In the genomic region with DNA sequence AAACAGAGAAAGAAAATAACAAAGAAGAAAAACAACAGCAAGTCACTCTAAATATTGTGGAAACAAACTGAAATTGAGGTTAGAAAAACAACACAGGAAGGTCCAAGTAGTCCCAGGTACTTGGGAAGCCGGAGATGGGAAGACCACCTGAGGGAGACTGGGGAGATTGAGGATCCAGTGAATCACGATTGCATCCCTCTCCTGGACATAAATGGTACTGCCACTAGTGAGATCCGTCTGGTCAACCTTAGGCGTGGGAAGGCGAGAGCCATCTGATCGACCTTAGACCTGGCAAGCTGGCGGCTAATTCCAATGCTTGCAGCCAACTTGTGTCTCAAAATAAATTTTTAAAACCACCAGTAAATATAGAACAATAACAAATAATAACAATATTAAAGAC, we compare ENCODE assay signal across 10 cellular contexts.
DNase-seq lines count a peak whose midpoint lies in the region; ATAC-seq and TF ChIP-seq lines count a peak whose summit lies in the region.
"Had no signal": no experiment of that assay in that cellular context is flagged by ENCODE, and none has a peak within 500 bp of the region (broad histone marks: within the 10 kb centered on the region; RNA-seq: fewer than 3 reads in every experiment).

No MANE protein-coding gene starts in this region.

- DNase-seq in activated CD4-positive, alpha-beta T cell treated with anti-CD3 and anti-CD28 coated beads, Interleukin-2, amount 10 ng/mL, durations not matched to agents 24 days and 14 days: peak; percentile 57
- no peak for DNase-seq in activated CD4-positive, alpha-beta T cell treated with anti-CD3 and anti-CD28 coated beads, Interleukin-2, amount 50 U/mL, for 1 hour
- DNase-seq in NAMALWA (ENCODE audit: low spot score) (peak; percentile 57), endodermal cell (peak; percentile 66), smooth muscle cell (lab: John Stamatoyannopoulos, UW; ENCODE audit: unreplicated experiment) (no peak), T-helper 9 cell (no peak), T-cell (no peak)
- DNase-seq: COR-L47 had no signal

- TF ChIP-seq CTCF in endodermal cell (conservative IDR thresholded peaks at IDR 0.05): peak; percentile 64
- peak; percentile 17 for TF ChIP-seq CTCF in smooth muscle cell (IDR thresholded peaks at IDR 0.05; ENCODE audit: borderline replicate concordance, insufficient read depth, poor library complexity, severe bottlenecking)

- no peaks in the 10 kb centered on the region for H3K27me3 Mint-ChIP-seq in activated CD4-positive, alpha-beta T cell treated with anti-CD3 and anti-CD28 coated beads, Interleukin-2, amount 10 ng/mL, durations not matched to agents 24 days and 14 days
- no peaks in the 10 kb centered on the region for H3K27me3 Mint-ChIP-seq in endodermal cell (ENCODE audit: insufficient read depth)
- no peaks in the 10 kb centered on the region for H3K27me3 Mint-ChIP-seq in T-cell

- H3K27me3 ChIP-seq in endodermal cell (ENCODE audit: control insufficient read depth, insufficient read depth, low read length, poor library complexity, severe bottlenecking): no peaks in the 10 kb centered on the region
- H3K27me3 ChIP-seq in smooth muscle cell (ENCODE audit: low read depth): no peaks in the 10 kb centered on the region

- H3K9ac ChIP-seq in endodermal cell (ENCODE audit: extremely low read depth, low read length, poor library complexity, severe bottlenecking): no peak overlapping the region
- H3K9ac ChIP-seq in smooth muscle cell (ENCODE audit: low read depth): no peak overlapping the region

- 40 to 60% methylated on average over 4 to 7 of the region's 7 CpGs for WGBS in endodermal cell (ENCODE audit: insufficient coverage in 1 of 2, insufficient read length in 1 of 2), 2 experiments
- 64% methylated on average over 7 of the region's 7 CpGs for WGBS in smooth muscle cell (ENCODE audit: low lambda C conversion rate)

- CTCF ChIA-PET in T-cell (lab: Charles Lee): no interaction called here

- no peak overlapping the region for H3K4me2 ChIP-seq in smooth muscle cell

- intact Hi-C loops in activated CD4-positive, alpha-beta T cell treated with anti-CD3 and anti-CD28 coated beads, Interleukin-2, amount 10 ng/mL, durations not matched to agents 24 days and 14 days (cut with micrococcal nuclease): no loop called here

- peaks cover 65% of the 10 kb centered on the region for H3K9me3 ChIP-seq in endodermal cell (ENCODE audit: control insufficient read depth, low read length)
- no peaks in the 10 kb centered on the region for H3K9me3 ChIP-seq in smooth muscle cell (replicated peaks; ENCODE audit: low read depth)

- ATAC-seq in T-cell (replicated peaks in 1 of 4): no peak
- ATAC-seq in HG02973 (IDR thresholded peaks at IDR 0.05; ENCODE audit: unreplicated experiment): no peak
- ATAC-seq: activated T-cell treated with anti-CD3 and anti-CD28 coated beads, Interleukin-2, amount 50 U/mL, for 72 hours had no signal

- no peaks in the 10 kb centered on the region for H3K4me1 Mint-ChIP-seq in activated CD4-positive, alpha-beta T cell treated with anti-CD3 and anti-CD28 coated beads, Interleukin-2, amount 10 ng/mL, durations not matched to agents 24 days and 14 days
- H3K4me1 Mint-ChIP-seq in endodermal cell (no peaks in the 10 kb centered on the region), T-cell (peaks cover 11 to 15% (median 14%) of the 10 kb centered on the region in 3 donors)

- H3K27ac ChIP-seq in endodermal cell (ENCODE audit: low read depth, low read length) (no peak overlapping the region), smooth muscle cell (ENCODE audit: low read depth) (no peak overlapping the region)

- no peak overlapping the region for H3K4me3 Mint-ChIP-seq in activated CD4-positive, alpha-beta T cell treated with anti-CD3 and anti-CD28 coated beads, Interleukin-2, amount 10 ng/mL, durations not matched to agents 24 days and 14 days
- no peak overlapping the region for H3K4me3 Mint-ChIP-seq in endodermal cell
- H3K4me3 Mint-ChIP-seq in T-cell: no peak overlapping the region
- H3K4me3 Mint-ChIP-seq: activated T-cell treated with anti-CD3 and anti-CD28 coated beads, Interleukin-2, amount 50 U/mL, for 72 hours had no signal

- POLR2A ChIA-PET in T-cell (lab: Charles Lee): no interaction called here

- no peak overlapping the region for H3K27ac Mint-ChIP-seq in activated CD4-positive, alpha-beta T cell treated with anti-CD3 and anti-CD28 coated beads, Interleukin-2, amount 10 ng/mL, durations not matched to agents 24 days and 14 days
- H3K27ac Mint-ChIP-seq in endodermal cell: no peak overlapping the region
- no peak overlapping the region for H3K27ac Mint-ChIP-seq in T-cell
- H3K27ac Mint-ChIP-seq: activated T-cell treated with anti-CD3 and anti-CD28 coated beads, Interleukin-2, amount 50 U/mL, for 72 hours had no signal

- no peak overlapping the region for H3K4me3 ChIP-seq in endodermal cell (ENCODE audit: low read length)
- H3K4me3 ChIP-seq in smooth muscle cell: no peak overlapping the region

- H3K36me3 ChIP-seq in endodermal cell (ENCODE audit: control insufficient read depth, insufficient read depth, low read length) (no peaks in the 10 kb centered on the region), smooth muscle cell (ENCODE audit: low read depth) (no peaks in the 10 kb centered on the region)

- no peak overlapping the region for H2AFZ ChIP-seq in smooth muscle cell (ENCODE audit: low read depth)

- no peaks in the 10 kb centered on the region for H3F3A ChIP-seq in smooth muscle cell (ENCODE audit: low read depth)

- H3K79me2 ChIP-seq in smooth muscle cell (ENCODE audit: low read depth): no peaks in the 10 kb centered on the region

- peaks cover 35% of the 10 kb centered on the region for H3K9me3 Mint-ChIP-seq in activated CD4-positive, alpha-beta T cell treated with anti-CD3 and anti-CD28 coated beads, Interleukin-2, amount 10 ng/mL, durations not matched to agents 24 days and 14 days
- H3K9me3 Mint-ChIP-seq in endodermal cell: peaks cover 90% of the 10 kb centered on the region
- H3K9me3 Mint-ChIP-seq in T-cell: peaks cover 41 to 49% (median 42%) of the 10 kb centered on the region in 3 donors

- H3K36me3 Mint-ChIP-seq in activated CD4-positive, alpha-beta T cell treated with anti-CD3 and anti-CD28 coated beads, Interleukin-2, amount 10 ng/mL, durations not matched to agents 24 days and 14 days (ENCODE audit: low read depth): no peaks in the 10 kb centered on the region
- peaks cover 3% of the 10 kb centered on the region for H3K36me3 Mint-ChIP-seq in endodermal cell (ENCODE audit: low read depth)
- H3K36me3 Mint-ChIP-seq in T-cell: no peaks in the 10 kb centered on the region

- no peaks in the 10 kb centered on the region for H3K4me1 ChIP-seq in endodermal cell (ENCODE audit: control insufficient read depth, insufficient read depth, low read length)
- no peaks in the 10 kb centered on the region for H3K4me1 ChIP-seq in smooth muscle cell (ENCODE audit: low read depth)

- no peaks in the 10 kb centered on the region for H4K20me1 ChIP-seq in smooth muscle cell (ENCODE audit: low read depth)

Comparison
In these comparisons a context has a peak if more than half of its experiments do, and no peak if none do; other contexts are left out.
1. DNase-seq: peak in activated CD4-positive, alpha-beta T cell treated with anti-CD3 and anti-CD28 coated beads, Interleukin-2, amount 10 ng/mL, durations not matched to agents 24 days and 14 days (single experiment), NAMALWA (single experiment) and endodermal cell (single experiment); none in activated CD4-positive, alpha-beta T cell treated with anti-CD3 and anti-CD28 coated beads, Interleukin-2, amount 50 U/mL, for 1 hour (single experiment), smooth muscle cell (single experiment), T-helper 9 cell (single experiment) and T-cell (0 of 34).